In the genomic region with DNA sequence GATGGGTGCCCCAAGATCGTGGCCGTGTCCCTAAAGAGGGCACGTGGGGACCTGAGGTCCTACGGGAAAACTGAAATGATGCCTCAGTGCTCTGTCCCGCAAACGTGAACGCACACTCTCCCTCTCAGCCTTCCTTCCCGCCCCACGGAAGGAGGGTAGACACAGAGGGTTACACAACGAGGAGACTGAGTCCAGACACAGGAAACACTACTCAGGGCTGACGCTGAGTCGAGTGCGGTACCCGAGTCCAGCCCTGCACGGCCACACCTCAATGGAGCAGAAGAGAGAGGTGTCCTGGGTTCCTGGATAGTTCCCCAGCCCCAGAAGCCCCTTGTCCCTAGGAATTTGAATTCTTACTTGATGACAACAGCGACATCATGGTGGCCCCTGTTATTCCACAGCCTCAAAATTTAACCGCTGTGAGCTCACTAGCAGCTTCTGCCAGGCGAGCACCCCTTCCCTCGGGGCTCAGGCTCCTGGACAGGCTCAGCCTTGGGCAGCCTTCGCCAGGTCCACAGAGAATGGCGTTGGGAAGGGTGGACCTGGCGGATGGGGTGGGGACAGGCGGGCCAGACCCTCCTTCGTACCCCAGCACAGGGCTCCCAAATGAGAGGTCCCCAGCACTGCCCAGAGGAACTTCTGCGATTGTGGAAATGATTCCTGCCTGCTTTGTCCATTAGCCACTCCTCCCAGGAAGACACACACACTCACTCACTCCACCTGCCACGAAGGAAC, we compare ENCODE assay signal across 8 cellular contexts. TPM values are rescaled to one million over a fixed set of nuclear protein-coding genes. Genes with fewer than 3 reads are reported as not detected.
DNase-seq lines count a peak whose midpoint lies in the region; ATAC-seq and TF ChIP-seq lines count a peak whose summit lies in the region.

No MANE protein-coding gene starts in this region.

- peaks cover 14% of the 10 kb centered on the region for H3F3A ChIP-seq in neural progenitor cell (ENCODE audit: low read depth)

- CTCF ChIA-PET in activated CD4-positive, alpha-beta memory T cell treated with anti-CD3 and anti-CD28 coated beads for 36 hours (lab: Charles Lee) = interaction anchor here (0.6 to 4.9 kb wide), 8 partner anchors 11 to 748 kb away, joined by 3 to 89 read pairs (median 9); a partner anchor contains a TSS

- peak; percentile 44 for DNase-seq in activated CD4-positive, CD25-positive, alpha-beta regulatory T cell treated with anti-CD3 and anti-CD28 coated beads, Interleukin-2, amount 50 U/mL, for 72 hours
- no peak for DNase-seq in activated CD4-positive, CD25-positive, alpha-beta regulatory T cell (lab: John Stamatoyannopoulos, UW)
- DNase-seq in activated CD4-positive, alpha-beta memory T cell treated with anti-CD3 and anti-CD28 coated beads for 36 hours = peak; percentile 58
- DNase-seq in neural progenitor cell (ENCODE audit: low spot score) (no peak), NCI-H2081 treated with DMSO at 0.1 percent for 48 hours (lab: John Stamatoyannopoulos, UW) (no peak), putamen (ENCODE audit: low spot score) (no peak), NCI-H146 treated with DMSO at 0.1 percent for 48 hours (lab: John Stamatoyannopoulos, UW; ENCODE audit: unreplicated experiment) (no peak)

- intact Hi-C loops in activated CD4-positive, alpha-beta memory T cell treated with anti-CD3 and anti-CD28 coated beads for 36 hours (cut with micrococcal nuclease) = loop anchor here (5.0 to 10.0 kb wide), 7 partner anchors 433 to 1287 kb away; a partner anchor contains a TSS

- no peaks in the 10 kb centered on the region for H3K27me3 Mint-ChIP-seq in activated CD4-positive, alpha-beta memory T cell treated with anti-CD3 and anti-CD28 coated beads for 36 hours
- peaks cover 14% of the 10 kb centered on the region for H3K27me3 Mint-ChIP-seq in neural progenitor cell (ENCODE audit: insufficient read depth, low read depth)

- H3K36me3 Mint-ChIP-seq in activated CD4-positive, alpha-beta memory T cell treated with anti-CD3 and anti-CD28 coated beads for 36 hours = peaks cover 28% of the 10 kb centered on the region
- no peaks in the 10 kb centered on the region for H3K36me3 Mint-ChIP-seq in neural progenitor cell

- H3K9me3 ChIP-seq in neural progenitor cell (ENCODE audit: low read depth) = no peaks in the 10 kb centered on the region

- H2AFZ ChIP-seq in neural progenitor cell (replicated peaks) = peak overlapping the region; percentile 48

- no peaks in the 10 kb centered on the region for H3K36me3 ChIP-seq in neural progenitor cell

- H3K4me2 ChIP-seq in neural progenitor cell = peak overlapping the region; percentile 80

- peaks cover 11% of the 10 kb centered on the region for H3K4me1 ChIP-seq in neural progenitor cell

- peaks cover 42% of the 10 kb centered on the region for H3K27me3 ChIP-seq in neural progenitor cell

- H3K4me3 ChIP-seq in neural progenitor cell = peak overlapping the region; percentile 56

- TF ChIP-seq CTCF in neural progenitor cell (IDR thresholded peaks at IDR 0.05) = no peak

- H3K9ac ChIP-seq in neural progenitor cell = no peak overlapping the region

- no peaks in the 10 kb centered on the region for H3K79me2 ChIP-seq in neural progenitor cell (ENCODE audit: low read depth)

- ATAC-seq in esophagus mucosa = peak; percentile 13

- no peak overlapping the region for H3K27ac ChIP-seq in neural progenitor cell

- H3K4me3 Mint-ChIP-seq in activated CD4-positive, alpha-beta memory T cell treated with anti-CD3 and anti-CD28 coated beads for 36 hours = peak overlapping the region; percentile 93
- H3K4me3 Mint-ChIP-seq in neural progenitor cell = peak overlapping the region; percentile 90

- peaks cover 61% of the 10 kb centered on the region for H3K4me1 Mint-ChIP-seq in activated CD4-positive, alpha-beta memory T cell treated with anti-CD3 and anti-CD28 coated beads for 36 hours (ENCODE audit: low read depth)
- H3K4me1 Mint-ChIP-seq in neural progenitor cell = peaks cover 12% of the 10 kb centered on the region

- no peaks in the 10 kb centered on the region for H3K9me3 Mint-ChIP-seq in activated CD4-positive, alpha-beta memory T cell treated with anti-CD3 and anti-CD28 coated beads for 36 hours
- no peaks in the 10 kb centered on the region for H3K9me3 Mint-ChIP-seq in neural progenitor cell

- H3K27ac Mint-ChIP-seq in activated CD4-positive, alpha-beta memory T cell treated with anti-CD3 and anti-CD28 coated beads for 36 hours = peak overlapping the region; percentile 98
- peak overlapping the region; percentile 37 for H3K27ac Mint-ChIP-seq in neural progenitor cell

- H4K20me1 ChIP-seq in neural progenitor cell (ENCODE audit: low read depth) = peaks cover 13% of the 10 kb centered on the region

- POLR2A ChIA-PET in activated CD4-positive, alpha-beta memory T cell treated with anti-CD3 and anti-CD28 coated beads for 36 hours (lab: Charles Lee) = interaction anchor here (1.0 to 4.1 kb wide), 4 partner anchors 9 to 54 kb away, joined by 4 to 57 read pairs (median 26); a partner anchor contains a TSS

RNA-seq across cellular contexts. Expression of a gene that starts 1.0 kb away (rescaled TPM):
- total RNA-seq in activated CD4-positive, alpha-beta memory T cell treated with anti-CD3 and anti-CD28 coated beads for 36 hours = 10 to 100 TPM; 55.2 to 56.0 TPM
- total RNA-seq in esophagus mucosa (44.6 TPM), neural progenitor cell (ENCODE audit: low replicate concordance) (2.7 and 7.5 TPM in 2 replicates)

RNA-seq across cellular contexts. Expression of a gene that starts 7.1 kb away (rescaled TPM):
- 1 to 10 TPM; 4.1 to 4.2 TPM for total RNA-seq in activated CD4-positive, alpha-beta memory T cell treated with anti-CD3 and anti-CD28 coated beads for 36 hours
- total RNA-seq in esophagus mucosa (3.7 TPM), neural progenitor cell (ENCODE audit: low replicate concordance) (5.1 and 8.9 TPM in 2 replicates)

RNA-seq across cellular contexts. Expression of a gene that starts 9.5 kb away (rescaled TPM):
- total RNA-seq in activated CD4-positive, alpha-beta memory T cell treated with anti-CD3 and anti-CD28 coated beads for 36 hours = 10 to 100 TPM; 18.4 to 19.1 TPM
- total RNA-seq in esophagus mucosa (8.9 TPM), neural progenitor cell (ENCODE audit: low replicate concordance) (4.2 and 6.9 TPM in 2 replicates)

RNA-seq across cellular contexts. Expression of a gene that starts 19.2 kb away (rescaled TPM):
- 10 to 100 TPM; 32.6 to 33.9 TPM for total RNA-seq in activated CD4-positive, alpha-beta memory T cell treated with anti-CD3 and anti-CD28 coated beads for 36 hours
- total RNA-seq in esophagus mucosa = 10.5 TPM
- total RNA-seq in neural progenitor cell (ENCODE audit: low replicate concordance) = 16.1 and 62.9 TPM in 2 replicates

RNA-seq across cellular contexts. Expression of a gene that starts 58.0 kb away (rescaled TPM):
- 1 to 10 TPM; 3.4 to 4.7 TPM for total RNA-seq in activated CD4-positive, alpha-beta memory T cell treated with anti-CD3 and anti-CD28 coated beads for 36 hours
- 0.24 TPM for total RNA-seq in esophagus mucosa
- 0.34 and 0.74 TPM in 2 replicates for total RNA-seq in neural progenitor cell (ENCODE audit: low replicate concordance)

Comparison
In these comparisons a context has a peak if more than half of its experiments do, and no peak if none do; other contexts are left out.
1. DNase-seq: peak in activated CD4-positive, CD25-positive, alpha-beta regulatory T cell treated with anti-CD3 and anti-CD28 coated beads, Interleukin-2, amount 50 U/mL, for 72 hours (single experiment) and activated CD4-positive, alpha-beta memory T cell treated with anti-CD3 and anti-CD28 coated beads for 36 hours (single experiment); none in activated CD4-positive, CD25-positive, alpha-beta regulatory T cell (0 of 4), neural progenitor cell (single experiment), NCI-H2081 treated with DMSO at 0.1 percent for 48 hours (single experiment), putamen (single experiment) and NCI-H146 treated with DMSO at 0.1 percent for 48 hours (single experiment).